ENCODE assay signal across 8 cellular contexts in genomic region chr19:1263198-1263597, GRCh38. TPM values are rescaled to one million over a fixed set of nuclear protein-coding genes. Genes with fewer than 3 reads are reported as not detected.
DNase-seq lines count a peak whose midpoint lies in the region; ATAC-seq, FAIRE-seq and TF ChIP-seq lines count a peak whose summit lies in the region.

No MANE protein-coding gene starts in this region.

- H3K36me3 ChIP-seq in IMR-90 (ENCODE audit: control insufficient read depth, insufficient read depth, low read length) (peaks cover 6% of the 10 kb centered on the region; the same call in 1 of the 2 replicates), duodenal mucosa (ENCODE audit: control insufficient read depth in 1 of 2, insufficient read depth in 2 of 2, low read length in 2 of 2) (no peaks in the 10 kb centered on the region), osteoblast (ENCODE audit: insufficient read depth, low read length) (peaks cover 2% of the 10 kb centered on the region)

- H3K27ac Mint-ChIP-seq in CD14-positive monocyte, result peak overlapping the region in 5 of 7 donors; percentile 54 to 88 (median 69)

- H4K20me1 ChIP-seq in IMR-90 (ENCODE audit: insufficient read depth, low read length) (peaks cover 31% of the 10 kb centered on the region), osteoblast (ENCODE audit: insufficient read depth, low read length) (peaks cover 11% of the 10 kb centered on the region)

- peaks cover 11% of the 10 kb centered on the region for H3K9me1 ChIP-seq in IMR-90 (ENCODE audit: insufficient read depth, low read length)

- H3K23ac ChIP-seq in IMR-90 (ENCODE audit: low read depth, low read length), result peak overlapping the region; percentile 65; the same call in 1 of the 2 replicates

- in situ Hi-C loops in IMR-90 (cut with MboI; ENCODE audit: low sequenced_read_pairs), result no loop called here

- TF ChIP-seq POLR2A in IMR-90 (IDR thresholded peaks at IDR 0.05; ENCODE audit: low read depth, low read length), result no peak

- H3K27me3 ChIP-seq in IMR-90 (ENCODE audit: control insufficient read depth, insufficient read depth, low read length), result no peaks in the 10 kb centered on the region
- no peaks in the 10 kb centered on the region for H3K27me3 ChIP-seq in duodenal mucosa (ENCODE audit: control insufficient read depth in 1 of 2, insufficient read depth in 2 of 2, low read length in 2 of 2)
- H3K27me3 ChIP-seq in osteoblast (ENCODE audit: insufficient read depth, low read length), result no peaks in the 10 kb centered on the region

- peak overlapping the region; percentile 97 for H3K4ac ChIP-seq in IMR-90 (ENCODE audit: low read depth, low read length)

- H4K91ac ChIP-seq in IMR-90 (ENCODE audit: insufficient read depth, low read depth, low read length), result peak overlapping the region; percentile 95

- H3K9me3 ChIP-seq in IMR-90 (ENCODE audit: control insufficient read depth, insufficient read depth, low read length) (no peaks in the 10 kb centered on the region), duodenal mucosa (ENCODE audit: control insufficient read depth in 1 of 2, low read length in 2 of 2) (no peaks in the 10 kb centered on the region), osteoblast (ENCODE audit: low read depth, low read length) (no peaks in the 10 kb centered on the region)

- no peak overlapping the region for H4K5ac ChIP-seq in IMR-90 (ENCODE audit: low read depth, low read length)

- 0 out of 3 replicates have a peak overlapping the region, but pooled peaks have one; percentile 36 for H2BK15ac ChIP-seq in IMR-90 (ENCODE audit: low read depth, low read length)

- FAIRE-seq in D721Med (lab: Jason Lieb, UNC), result no peak

- no peak for ATAC-seq in IMR-90 (ENCODE audit: low read depth)

- no peak overlapping the region; the same call in 1 of the 2 replicates for H3K4me2 ChIP-seq in IMR-90 (ENCODE audit: low read depth, low read length)
- no peak overlapping the region for H3K4me2 ChIP-seq in osteoblast (ENCODE audit: insufficient read depth, low read length)

- H3K4me3 ChIP-seq in IMR-90 (ENCODE audit: insufficient read depth, low read depth, low read length), result no peak overlapping the region
- peak overlapping the region in 1 of 2 donors; percentile 43 for H3K4me3 ChIP-seq in duodenal mucosa (ENCODE audit: low read depth in 1 of 2, low read length in 2 of 2)
- H3K4me3 ChIP-seq in osteoblast (ENCODE audit: insufficient read depth, low read length), result no peak overlapping the region

- no peak overlapping the region for H3K14ac ChIP-seq in IMR-90 (replicated peaks; ENCODE audit: low read depth, low read length)

- POLR2A ChIA-PET in IMR-90 (lab: Charles Lee; ENCODE audit: unreplicated experiment), result no interaction called here

- peak overlapping the region; percentile 99 for H2AK9ac ChIP-seq in IMR-90 (replicated peaks; ENCODE audit: low read depth, low read length, poor library complexity)

- H2BK5ac ChIP-seq in IMR-90 (ENCODE audit: low read depth, low read length, poor library complexity, severe bottlenecking), result peak overlapping the region; percentile 92

- peaks cover 5 to 56% of the 10 kb centered on the region in 2 experiments; a peak in 2 of 4 replicates for H3K79me1 ChIP-seq in IMR-90 (ENCODE audit: low read depth in 1 of 2, low read length in 2 of 2)

- H3K36me3 Mint-ChIP-seq in CD14-positive monocyte, result peaks cover 5 to 8% of the 10 kb centered on the region in 2 donors

- TF ChIP-seq CTCF in CD14-positive monocyte (IDR thresholded peaks at IDR 0.05) (no peak), IMR-90 (conservative IDR thresholded peaks at IDR 0.05; ENCODE audit: low read depth, low read length) (no peak), osteoblast (IDR thresholded peaks at IDR 0.05; ENCODE audit: extremely low read depth, low read depth, low read length) (no peak), D721Med (IDR thresholded peaks at IDR 0.05; ENCODE audit: insufficient read depth, missing control alignments) (no peak)

- H2AK5ac ChIP-seq in IMR-90 (ENCODE audit: low read depth, low read length), result peak overlapping the region; percentile 97

- H3K4me1 Mint-ChIP-seq in CD14-positive monocyte, result peaks cover 55% of the 10 kb centered on the region

- CTCF ChIA-PET in IMR-90 (lab: Yijun Ruan, JAX), result interaction anchor here (1.0 kb wide), 1 partner anchor 19 kb away, joined by 8 read pairs; no protein-coding TSS in a partner anchor

- H3K18ac ChIP-seq in IMR-90 (ENCODE audit: low read depth, low read length), result no peak overlapping the region

- H3K79me2 ChIP-seq in osteoblast (ENCODE audit: insufficient read depth, low read length), result peaks cover 11% of the 10 kb centered on the region

- peaks cover 0 to 2% (median 0%) of the 10 kb centered on the region in 7 donors for H3K9me3 Mint-ChIP-seq in CD14-positive monocyte

- 60% methylated on average over 1 of the region's 5 CpGs; no CpG with 5 or more reads in 1 of the 2 experiments for WGBS in IMR-90 (ENCODE audit: extremely low coverage in 2 of 2, insufficient read length in 1 of 2), 2 experiments

- peak overlapping the region; percentile 93 for H2BK120ac ChIP-seq in IMR-90 (ENCODE audit: low read depth, low read length)

- H3K4me3 Mint-ChIP-seq in CD14-positive monocyte, result peak overlapping the region in 1 of 2 donors; percentile 34

- peak overlapping the region; percentile 73 for H2AFZ ChIP-seq in IMR-90 (replicated peaks; ENCODE audit: low read length, poor library complexity)
- H2AFZ ChIP-seq in osteoblast (ENCODE audit: low read length), result no peak overlapping the region

- peaks cover 12 to 22% (median 14%) of the 10 kb centered on the region in 3 donors for H3K27me3 Mint-ChIP-seq in CD14-positive monocyte (ENCODE audit: low read depth in 3 of 3)

- DNase-seq in CD14-positive monocyte (ENCODE audit: low spot score), result no peak
- DNase-seq in IMR-90, result no peak
- DNase-seq in osteoblast (ENCODE audit: insufficient read length, low spot score, missing footprints), result no peak
- DNase-seq in NOMO-1 treated with dmso at 0.1 percent for 144 hours (lab: John Stamatoyannopoulos, UW; ENCODE audit: unreplicated experiment), result no peak
- DNase-seq in AG20443 (ENCODE audit: low spot score), result no peak
- no peak for DNase-seq in D721Med (ENCODE audit: insufficient read length, low spot score)
- no peak for DNase-seq in activated CD8-positive, alpha-beta memory T cell treated with anti-CD3 and anti-CD28 coated beads for 24 hours

- H3K9ac ChIP-seq in IMR-90 (ENCODE audit: low read depth, low read length) (no peak overlapping the region), duodenal mucosa (ENCODE audit: low read depth in 1 of 2, low read length in 2 of 2) (peak overlapping the region; percentile 12 to 96)

- no peak for TF ChIP-seq RAD21 in IMR-90 (IDR thresholded peaks at IDR 0.05; ENCODE audit: low read length)

- no TSS peak for BruUV-seq in IMR-90 (replicated peaks; lab: Mats Ljungman, UMichigan)

- H3K56ac ChIP-seq in IMR-90 (ENCODE audit: extremely low read depth, insufficient read depth, low read length), result no peak overlapping the region

- intact Hi-C loops in CD14-positive monocyte (cut with micrococcal nuclease), result no loop called here
- intact Hi-C loops in IMR-90 (cut with micrococcal nuclease), result no loop called here

- peak overlapping the region; percentile 93 for H3K27ac ChIP-seq in IMR-90 (ENCODE audit: insufficient read depth, low read length)
- H3K27ac ChIP-seq in duodenal mucosa (ENCODE audit: low read depth, low read length), result peak overlapping the region; percentile 39
- H3K27ac ChIP-seq in osteoblast (ENCODE audit: low read depth, low read length), result peak overlapping the region; percentile 93

- dilution Hi-C loops in IMR-90 (cut with HindIII; ENCODE audit: low sequenced_read_pairs, unreplicated experiment), result no loop called here

- peak overlapping the region in 1 of 2 experiments; percentile 56; a peak in 1 of 4 replicates for H4K8ac ChIP-seq in IMR-90 (ENCODE audit: low read depth in 2 of 2, low read length in 2 of 2)

- H2BK20ac ChIP-seq in IMR-90 (ENCODE audit: low read depth, low read length), result peak overlapping the region; percentile 72

- peaks cover 46% of the 10 kb centered on the region for H3K4me1 ChIP-seq in IMR-90 (ENCODE audit: control insufficient read depth, insufficient read depth, low read length)
- peaks cover 63 to 71% of the 10 kb centered on the region in 2 donors for H3K4me1 ChIP-seq in duodenal mucosa (ENCODE audit: control insufficient read depth in 1 of 2, insufficient read depth in 2 of 2, low read length in 2 of 2)
- H3K4me1 ChIP-seq in osteoblast (ENCODE audit: insufficient read depth, low read length), result peaks cover 54% of the 10 kb centered on the region

RNA-seq across cellular contexts. Expression of gene CIRBP, which starts 5.9 kb away (rescaled TPM):
- polyA plus RNA-seq in CD14-positive monocyte, result 10 to 100 TPM; 39.6 to 51.1 TPM
- total RNA-seq in IMR-90 (2012; rRNA removed), result 226 and 299 TPM in 2 replicates
- polyA plus RNA-seq in IMR-90 (2012; rRNA removed), result 405 and 542 TPM in 2 replicates
- polyA plus RNA-seq in IMR-90 (2012; cell fraction: cytosol; rRNA removed), result 562 and 617 TPM in 2 replicates
- polyA plus RNA-seq in IMR-90 (2012; cell fraction: nucleus; rRNA removed; ENCODE audit: low replicate concordance), result 2,129 and 2,924 TPM in 2 replicates
- total RNA-seq in osteoblast, result 300 and 380 TPM in 2 replicates

RNA-seq across cellular contexts. Expression of gene FAM174C, which starts 12.1 kb away (rescaled TPM):
- polyA plus RNA-seq in CD14-positive monocyte, result 10 to 100 TPM; 40.0 to 56.2 TPM
- total RNA-seq in IMR-90 (2012; rRNA removed), result 7.5 and 10.6 TPM in 2 replicates
- 61.8 and 93.4 TPM in 2 replicates for polyA plus RNA-seq in IMR-90 (2012; rRNA removed)
- polyA plus RNA-seq in IMR-90 (2012; cell fraction: cytosol; rRNA removed), result 94.9 and 135 TPM in 2 replicates
- 46.6 and 93.7 TPM in 2 replicates for polyA plus RNA-seq in IMR-90 (2012; cell fraction: nucleus; rRNA removed; ENCODE audit: low replicate concordance)
- total RNA-seq in osteoblast, result 21.8 and 25.0 TPM in 2 replicates

RNA-seq across cellular contexts. Expression of gene MIDN, which starts 14.8 kb away (rescaled TPM):
- polyA plus RNA-seq in CD14-positive monocyte, result 10 to 100 TPM in 1 of 2 donors, 1 to 10 TPM in 1; 5.6 to 11.0 TPM
- total RNA-seq in IMR-90 (2012; rRNA removed), result 2.2 and 2.5 TPM in 2 replicates
- polyA plus RNA-seq in IMR-90 (2012; rRNA removed), result 24.1 and 26.0 TPM in 2 replicates
- polyA plus RNA-seq in IMR-90 (2012; cell fraction: cytosol; rRNA removed), result 39.2 and 47.7 TPM in 2 replicates
- 97.0 and 144 TPM in 2 replicates for polyA plus RNA-seq in IMR-90 (2012; cell fraction: nucleus; rRNA removed; ENCODE audit: low replicate concordance)
- 14.4 and 19.9 TPM in 2 replicates for total RNA-seq in osteoblast

RNA-seq across cellular contexts. Expression of gene ATP5F1D, which starts 21.6 kb away (rescaled TPM):
- polyA plus RNA-seq in CD14-positive monocyte (100 to 1,000 TPM; 143 to 160 TPM), IMR-90 (2012; rRNA removed) (140 and 189 TPM in 2 replicates)
- total RNA-seq in IMR-90 (2012; rRNA removed) (7.3 and 13.6 TPM in 2 replicates), osteoblast (12.4 and 13.8 TPM in 2 replicates)
- 348 and 386 TPM in 2 replicates for polyA plus RNA-seq in IMR-90 (2012; cell fraction: cytosol; rRNA removed)
- polyA plus RNA-seq in IMR-90 (2012; cell fraction: nucleus; rRNA removed; ENCODE audit: low replicate concordance), result 72.4 and 213 TPM in 2 replicates

RNA-seq across cellular contexts. Expression of gene EFNA2, which starts 22.5 kb away (rescaled TPM):
- polyA plus RNA-seq in CD14-positive monocyte, result not detected
- not detected in 2 replicates for total RNA-seq in IMR-90 (2012; rRNA removed)
- polyA plus RNA-seq in IMR-90 (2012; rRNA removed), result not detected in 2 replicates
- 0.10 TPM in 1 of 2 replicates, not detected in the other for polyA plus RNA-seq in IMR-90 (2012; cell fraction: cytosol; rRNA removed)
- polyA plus RNA-seq in IMR-90 (2012; cell fraction: nucleus; rRNA removed; ENCODE audit: low replicate concordance), result 0.07 TPM in 1 of 2 replicates, not detected in the other
- not detected in 2 replicates for total RNA-seq in osteoblast

Comparison
In these comparisons a context has a peak if more than half of its experiments do, and no peak if none do; other contexts are left out.
1. H3K27ac ChIP-seq: peak in every context shown above with its lines; median percentile 93 in IMR-90; 93 in osteoblast; 39 in duodenal mucosa.